Comparison of ENCODE assay signal across 8 cellular contexts in the genomic region with DNA sequence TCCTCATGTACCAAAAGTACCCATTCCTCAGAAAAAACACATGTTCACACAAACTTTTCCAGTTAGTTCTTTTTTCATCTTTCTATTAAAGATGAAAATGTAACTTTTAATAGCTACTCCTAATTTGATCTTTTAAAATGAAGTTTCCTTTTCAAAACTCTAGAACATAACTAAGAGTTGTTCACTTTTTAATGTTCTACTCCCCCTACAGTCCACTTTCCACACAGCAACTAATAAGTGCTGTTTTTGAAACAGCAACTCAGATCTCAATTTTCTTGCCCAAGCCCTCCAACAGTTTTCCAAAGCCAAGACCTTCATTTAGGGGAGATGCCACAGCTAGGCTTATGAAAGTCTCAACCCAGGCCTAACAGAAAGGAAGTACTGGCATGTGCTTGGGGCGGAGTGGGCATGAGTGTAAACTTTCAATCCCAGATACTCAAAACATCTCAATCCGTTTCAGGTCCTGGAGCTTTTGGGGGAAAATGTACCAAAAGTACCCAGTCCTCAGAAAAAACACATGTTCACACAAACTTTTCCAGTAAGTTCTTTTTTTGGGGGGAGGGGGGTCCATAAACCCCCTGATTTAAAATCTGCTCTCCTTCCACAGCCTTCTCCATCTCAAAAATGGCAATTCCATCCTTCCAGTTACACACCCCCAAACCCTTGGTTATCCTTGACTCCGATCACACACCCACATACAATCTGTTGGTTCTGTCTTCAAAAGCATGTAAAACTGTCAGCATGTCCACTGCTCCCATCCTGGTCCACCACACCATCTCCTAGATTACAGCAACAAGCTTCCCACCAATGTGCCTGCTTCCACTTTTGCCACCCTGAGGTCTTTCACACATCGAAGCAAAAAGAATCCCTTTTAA. TPM values are rescaled to one million over a fixed set of nuclear protein-coding genes. Genes with fewer than 3 reads are reported as not detected.
DNase-seq lines count a peak whose midpoint lies in the region; ATAC-seq and TF ChIP-seq lines count a peak whose summit lies in the region.

No MANE protein-coding gene starts in this region.

- no peaks in the 10 kb centered on the region for H3K9me3 ChIP-seq in KOPT-K1 (ENCODE audit: insufficient read depth, low read length, poor library complexity, severe bottlenecking)
- H3K9me3 ChIP-seq in esophagus squamous epithelium = no peaks in the 10 kb centered on the region
- H3K9me3 ChIP-seq in parathyroid adenoma (ENCODE audit: control insufficient read depth, low read length) = no peaks in the 10 kb centered on the region

- DNase-seq in activated T-cell treated with anti-CD3 and anti-CD28 coated beads, Interleukin-2, amount 50 U/mL, for 24 hours = no peak
- DNase-seq in activated T-cell treated with anti-CD3 and anti-CD28 coated beads, Interleukin-2, amount 50 U/mL, for 1 hour = no peak
- DNase-seq in SW480 (ENCODE audit: low spot score) = peak; percentile 46
- no peak for DNase-seq in esophagus squamous epithelium (lab: John Stamatoyannopoulos, UW)
- no peak for DNase-seq in NK-92 (lab: John Stamatoyannopoulos, UW; ENCODE audit: unreplicated experiment)

- H3K36me3 ChIP-seq in KOPT-K1 (ENCODE audit: insufficient read depth, low read length) (peaks cover 25% of the 10 kb centered on the region), esophagus squamous epithelium (peaks cover 6 to 13% (median 7%) of the 10 kb centered on the region in 3 donors), parathyroid adenoma (ENCODE audit: control insufficient read depth, insufficient read depth, low read length) (no peaks in the 10 kb centered on the region)

- intact Hi-C loops in esophagus squamous epithelium (cut with DNase I) = loop anchor here (10.0 kb wide), 1 partner anchor 49 kb away; no protein-coding TSS in a partner anchor

- H3K4me3 ChIP-seq in esophagus squamous epithelium = peak overlapping the region in 1 of 4 donors; percentile 90
- H3K4me3 ChIP-seq in parathyroid adenoma (ENCODE audit: low read depth, low read length) = no peak overlapping the region

- peaks cover 47% of the 10 kb centered on the region for H3K4me1 Mint-ChIP-seq in activated T-cell treated with anti-CD3 and anti-CD28 coated beads, Interleukin-2, amount 50 U/mL, for 24 hours (ENCODE audit: low read depth)

- peak overlapping the region; percentile 75 for H3K27ac ChIP-seq in KOPT-K1 (ENCODE audit: low read depth, low read length, poor library complexity, severe bottlenecking)
- peak overlapping the region in 1 of 4 donors; percentile 91 for H3K27ac ChIP-seq in esophagus squamous epithelium
- no peak overlapping the region for H3K27ac ChIP-seq in parathyroid adenoma

- H3K27me3 ChIP-seq in esophagus squamous epithelium (no peaks in the 10 kb centered on the region), parathyroid adenoma (ENCODE audit: control insufficient read depth, insufficient read depth, low read length) (no peaks in the 10 kb centered on the region)

- H3K4me1 ChIP-seq in esophagus squamous epithelium (peaks cover 6 to 65% (median 39%) of the 10 kb centered on the region in 3 donors), parathyroid adenoma (peaks cover 8% of the 10 kb centered on the region)

- peaks cover 24% of the 10 kb centered on the region for H3K79me2 ChIP-seq in parathyroid adenoma

- WGBS in esophagus squamous epithelium, 2 donors = 22 to 24% methylated on average over 4 of the region's 4 CpGs

- no peak overlapping the region for H3K4me2 ChIP-seq in parathyroid adenoma (ENCODE audit: low read length)

- H2AFZ ChIP-seq in parathyroid adenoma = no peak overlapping the region

- peaks cover 65% of the 10 kb centered on the region for H3K36me3 Mint-ChIP-seq in activated T-cell treated with anti-CD3 and anti-CD28 coated beads, Interleukin-2, amount 50 U/mL, for 24 hours (ENCODE audit: low read depth)

- peak overlapping the region; percentile 98 for H3K27ac Mint-ChIP-seq in activated T-cell treated with anti-CD3 and anti-CD28 coated beads, Interleukin-2, amount 50 U/mL, for 24 hours

- no peak for ATAC-seq in HG03196 (IDR thresholded peaks at IDR 0.05; ENCODE audit: unreplicated experiment)

- no peaks in the 10 kb centered on the region for H3K9me3 Mint-ChIP-seq in activated T-cell treated with anti-CD3 and anti-CD28 coated beads, Interleukin-2, amount 50 U/mL, for 24 hours

- H3K4me3 Mint-ChIP-seq in activated T-cell treated with anti-CD3 and anti-CD28 coated beads, Interleukin-2, amount 50 U/mL, for 24 hours = peak overlapping the region; percentile 97

- no peak for TF ChIP-seq POLR2A in esophagus squamous epithelium (IDR thresholded peaks at IDR 0.05)

- H3K27me3 Mint-ChIP-seq in activated T-cell treated with anti-CD3 and anti-CD28 coated beads, Interleukin-2, amount 50 U/mL, for 24 hours = no peaks in the 10 kb centered on the region

- TF ChIP-seq CTCF in esophagus squamous epithelium (IDR thresholded peaks at IDR 0.05) = peak in 5 of 6 experiments; percentile 25 to 70 (median 59)
- peak; percentile 67 for TF ChIP-seq CTCF in parathyroid adenoma (IDR thresholded peaks at IDR 0.05)

- H3K9ac ChIP-seq in parathyroid adenoma = no peak overlapping the region

RNA-seq across cellular contexts. Expression of a gene that starts 2.0 kb away (rescaled TPM):
- total RNA-seq in esophagus squamous epithelium = 100 to 1,000 TPM; 184 to 226 (median 193) TPM

RNA-seq across cellular contexts. Expression of a gene that starts 10.2 kb away (rescaled TPM):
- total RNA-seq in esophagus squamous epithelium = 10 to 100 TPM in 1 of 4 donors, 1 to 10 TPM in 3; 3.9 to 12.6 (median 6.3) TPM
